Comparison of ENCODE assay signal across 33 cellular contexts in the genomic region with DNA sequence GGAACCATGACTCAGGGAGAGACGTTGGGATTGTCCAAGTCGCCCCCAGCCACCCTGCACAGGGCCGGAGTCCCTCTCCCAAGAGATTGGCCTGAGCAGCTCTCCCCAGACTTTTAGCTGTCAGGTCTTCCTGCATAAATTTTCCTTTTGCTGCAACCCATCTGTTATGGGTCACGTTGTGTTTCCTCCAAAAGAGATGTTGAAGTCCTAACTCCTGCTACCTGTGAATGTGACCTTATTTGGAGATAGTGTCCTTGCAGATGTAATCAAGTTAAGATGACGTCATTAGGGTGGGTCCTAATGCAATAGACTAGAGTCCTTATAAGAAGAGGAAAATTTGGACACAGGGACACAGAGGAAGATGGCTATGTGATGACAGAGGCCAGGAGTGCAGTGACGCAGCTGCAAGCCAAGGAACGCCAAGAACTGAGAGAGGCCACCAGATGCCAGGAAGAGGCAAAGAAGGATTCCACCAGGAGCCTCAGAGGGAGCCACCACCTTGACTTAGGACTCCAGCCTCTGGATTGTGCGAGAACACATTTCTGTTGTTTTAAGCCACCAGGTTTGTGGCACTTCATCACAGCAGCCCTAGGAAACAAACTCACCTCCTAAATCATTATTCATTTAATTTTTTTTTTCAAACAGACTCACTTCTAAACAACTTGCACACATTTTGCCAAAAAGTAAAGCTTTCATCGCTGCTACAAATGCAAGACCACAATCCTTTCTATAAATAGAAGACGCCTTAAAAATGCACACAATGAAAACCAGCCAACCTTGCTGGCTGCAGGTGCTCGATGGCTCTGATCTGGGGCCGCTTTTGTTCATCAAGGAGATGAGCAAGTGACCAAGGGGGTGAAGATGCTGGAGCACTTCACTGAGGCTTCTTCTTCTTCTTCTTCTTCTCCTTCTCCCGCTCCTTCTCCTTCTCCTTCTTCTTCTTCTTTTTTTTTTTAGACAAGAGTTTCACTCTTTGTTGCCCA. TPM values are rescaled to one million over a fixed set of nuclear protein-coding genes. Genes with fewer than 3 reads are reported as not detected.
DNase-seq lines count a peak whose midpoint lies in the region; ATAC-seq, FAIRE-seq and TF ChIP-seq lines count a peak whose summit lies in the region.
"Had no signal": no experiment of that assay in that cellular context is flagged by ENCODE, and none has a peak within 500 bp of the region (broad histone marks: within the 10 kb centered on the region; RNA-seq: fewer than 3 reads in every experiment).

No MANE protein-coding gene starts in this region.

- intact Hi-C loops in stomach (cut with DNase I; ENCODE audit: low total_unique reads) (no loop called here), spleen (cut with DNase I; ENCODE audit: low total_unique reads) (no loop called here)

- H2BK15ac ChIP-seq in H1 (ENCODE audit: low read length) = no peak overlapping the region

- H2AK5ac ChIP-seq in H1 (ENCODE audit: low read depth, low read length) = no peak overlapping the region

- H3K9me3 ChIP-seq in H1 (ENCODE audit: insufficient read depth in 2 of 2, low read depth in 1 of 2, low read length in 1 of 2) = no peaks in the 10 kb centered on the region
- H3K9me3 ChIP-seq in stomach = no peaks in the 10 kb centered on the region
- no peaks in the 10 kb centered on the region for H3K9me3 ChIP-seq in spleen
- H3K9me3 ChIP-seq: neutrophil, sigmoid colon, thoracic aorta, vagina had no signal

- H3K79me2 ChIP-seq in H1 (ENCODE audit: control insufficient read depth in 1 of 2, insufficient read depth in 2 of 2, low read length in 2 of 2) = no peaks in the 10 kb centered on the region

- peak overlapping the region; percentile 29 for H4K91ac ChIP-seq in H1 (replicated peaks; ENCODE audit: insufficient read length, low read length)

- H3K36me3 ChIP-seq in H1 (ENCODE audit: control insufficient read depth in 2 of 4, insufficient read depth in 4 of 4, low read length in 3 of 4) (no peaks in the 10 kb centered on the region), stomach (no peaks in the 10 kb centered on the region), spleen (no peaks in the 10 kb centered on the region)
- H3K36me3 ChIP-seq: neutrophil, sigmoid colon, thoracic aorta, vagina had no signal

- H3K4me1 ChIP-seq in H1 (replicated peaks in 1 of 4; ENCODE audit: control insufficient read depth in 3 of 4, insufficient read depth in 4 of 4, low read length in 3 of 4) (peaks cover 0 to 3% (median 2%) of the 10 kb centered on the region in 4 experiments; a peak in 5 of 7 replicates), stomach (peaks cover 0 to 30% (median 5%) of the 10 kb centered on the region in 4 donors), spleen (peaks cover 0 to 48% (median 6%) of the 10 kb centered on the region in 6 donors)
- H3K4me1 ChIP-seq: foreskin keratinocyte had no signal

- H3K23me2 ChIP-seq in H1 (ENCODE audit: low read depth, low read length) = no peaks in the 10 kb centered on the region

- no peak overlapping the region for H3K4ac ChIP-seq in H1 (replicated peaks; ENCODE audit: insufficient read length, low read depth, low read length)

- TF ChIP-seq EP300 in H1 (IDR thresholded peaks at IDR 0.05; ENCODE audit: borderline replicate concordance in 1 of 2, low read depth in 2 of 2, low read length in 2 of 2) (no peak), stomach (IDR thresholded peaks at IDR 0.05) (peak; percentile 49)

- no peak overlapping the region for H4K8ac ChIP-seq in H1 (ENCODE audit: extremely low read depth, insufficient read depth, low read length)

- H3K27ac ChIP-seq in H1 (ENCODE audit: low read depth, low read length) (no peak overlapping the region), stomach (peak overlapping the region in 1 of 5 donors; percentile 39), spleen (no peak overlapping the region)
- H3K27ac ChIP-seq: coronary artery, foreskin keratinocyte, thoracic aorta, vagina had no signal

- no peaks in the 10 kb centered on the region for H3K27me3 ChIP-seq in H1 (replicated peaks in 1 of 4; ENCODE audit: control insufficient read depth in 3 of 4, extremely low read depth in 1 of 4, insufficient read depth in 3 of 4, low read length in 3 of 4)
- H3K27me3 ChIP-seq in stomach = no peaks in the 10 kb centered on the region
- no peaks in the 10 kb centered on the region for H3K27me3 ChIP-seq in spleen (replicated peaks in 1 of 7)
- H3K27me3 ChIP-seq: neutrophil, vagina had no signal

- no peak overlapping the region for H2BK120ac ChIP-seq in H1 (replicated peaks; ENCODE audit: low read depth, low read length)

- H2BK12ac ChIP-seq in H1 (ENCODE audit: low read depth, low read length) = no peak overlapping the region

- no peak overlapping the region for H2BK5ac ChIP-seq in H1 (ENCODE audit: low read depth, low read length)

- POLR2A ChIA-PET in H1 (lab: Charles Lee; ENCODE audit: partially characterized antibody) = interaction anchor here (2.0 to 6.0 kb wide), 2 partner anchors 14 kb away, joined by 7 to 41 read pairs; partner anchors contain the start of gene SLC6A6

- no peak overlapping the region for H3K14ac ChIP-seq in H1 (ENCODE audit: insufficient read length)

- H3K23ac ChIP-seq in H1 (ENCODE audit: insufficient read length) = no peak overlapping the region

- no peak for ATAC-seq in GM21390 (IDR thresholded peaks at IDR 0.05; ENCODE audit: unreplicated experiment)
- ATAC-seq: effector memory CD8-positive, alpha-beta T cell; foreskin keratinocyte; left cardiac atrium; stimulated activated naive CD8-positive, alpha-beta T cell treated with anti-CD3 and anti-CD28 coated beads, Interleukin-15, Interleukin-2, amounts not matched to agents 100 U/mL and 50 U/mL, for 24 hours had no signal

- H2AFZ ChIP-seq in H1 (ENCODE audit: low read length) = no peak overlapping the region

- no peak for FAIRE-seq in H1 (lab: Jason Lieb, UNC)
- FAIRE-seq: astrocyte, GM18507, HTR-8/SVneo, RCC 7860, TTC549 had no signal

- peak overlapping the region; percentile 32; the same call in 1 of the 2 replicates for H2BK20ac ChIP-seq in H1 (ENCODE audit: low read length)

- H3K9ac ChIP-seq in H1 (replicated peaks in 1 of 4; ENCODE audit: extremely low read depth in 1 of 4, low read depth in 3 of 4, low read length in 3 of 4) = no peak overlapping the region

- no peak overlapping the region for H4K5ac ChIP-seq in H1 (ENCODE audit: insufficient read length, low read depth, low read length)

- no peak overlapping the region for H3K4me3 ChIP-seq in H1 (ENCODE audit: extremely low read depth in 1 of 4, insufficient read depth in 2 of 4, low read depth in 3 of 4, low read length in 4 of 4)
- H3K4me3 ChIP-seq in stomach = no peak overlapping the region
- no peak overlapping the region for H3K4me3 ChIP-seq in spleen
- H3K4me3 ChIP-seq: coronary artery, sigmoid colon, thoracic aorta, vagina had no signal

- TF ChIP-seq CTCF in H1 (IDR thresholded peaks at IDR 0.05; ENCODE audit: control extremely low read depth in 1 of 3, insufficient read depth in 1 of 3, low read depth in 1 of 3, low read length in 3 of 3) = no peak
- TF ChIP-seq CTCF in stomach (IDR thresholded peaks at IDR 0.05) = no peak
- TF ChIP-seq CTCF in spleen (IDR thresholded peaks at IDR 0.05 in 8 of 11, conservative IDR thresholded peaks at IDR 0.05 in 3 of 11) = no peak

- CTCF ChIA-PET in H1 (lab: Charles Lee; ENCODE audit: partially characterized antibody) = interaction anchor here (0.6 to 5.7 kb wide), 8 partner anchors 10 to 508 kb away, joined by 3 to 42 read pairs (median 4); no protein-coding TSS in a partner anchor

- TF ChIP-seq RAD21 in H1 (IDR thresholded peaks at IDR 0.05 in 1 of 2, conservative IDR thresholded peaks at IDR 0.05 in 1 of 2; ENCODE audit: low read depth in 2 of 2, low read length in 2 of 2) = no peak

- TF ChIP-seq POLR2A in H1 (IDR thresholded peaks at IDR 0.05; ENCODE audit: control extremely low read depth in 1 of 2, low read depth in 2 of 2, low read length in 2 of 2) (no peak), stomach (IDR thresholded peaks at IDR 0.05) (no peak), spleen (IDR thresholded peaks at IDR 0.05) (no peak)

- DNase-seq in NCI-H146 (lab: John Stamatoyannopoulos, UW) (peak; percentile 7), NCI-H146 treated with DMSO at 0.1 percent for 48 hours (lab: John Stamatoyannopoulos, UW; ENCODE audit: unreplicated experiment) (no peak), NCI-H2029 (lab: John Stamatoyannopoulos, UW) (peak; percentile 63), H1 (ENCODE audit: low read depth in 1 of 2, low spot score in 2 of 2) (no peak), stomach (no peak), ACHN (no peak), spleen (no peak)
- DNase-seq: activated CD4-positive, alpha-beta memory T cell treated with anti-CD3 and anti-CD28 coated beads, Interleukin-2, amount 10 ng/mL, durations not matched to agents 7 days and 5 days; activated CD4-positive, CD25-positive, alpha-beta regulatory T cell treated with anti-CD3 and anti-CD28 coated beads, Interleukin-2, amount 50 U/mL, for 72 hours; activated naive CD8-positive, alpha-beta T cell treated with anti-CD3 and anti-CD28 coated beads for 36 hours; DMS79 treated with DMSO at 0.1 percent for 48 hours; effector memory CD8-positive, alpha-beta T cell; foreskin keratinocyte; HFFc6; KG1; left cardiac atrium; mammary epithelial cell; MV-4-11; NCI-H1694; NCI-H524 treated with DMSO at 0.1 percent for 48 hours; sigmoid colon; stimulated activated CD4-positive, alpha-beta T cell treated with anti-CD3 and anti-CD28 coated beads, Interleukin-15, amount 100 ng/mL, for 24 hours; stimulated activated naive CD8-positive, alpha-beta T cell treated with anti-CD3 and anti-CD28 coated beads, Interleukin-15, Interleukin-2, amounts not matched to agents 100 U/mL and 50 U/mL, for 24 hours had no signal

- H3K79me1 ChIP-seq in H1 (ENCODE audit: low read depth, low read length) = no peaks in the 10 kb centered on the region

- H3K18ac ChIP-seq in H1 (ENCODE audit: extremely low read depth, low read length) = no peak overlapping the region

- H3K4me2 ChIP-seq in H1 (ENCODE audit: insufficient read depth in 1 of 2, low read depth in 2 of 2, low read length in 2 of 2) = no peak overlapping the region

- in situ Hi-C loops in ACHN (cut with HindIII; ENCODE audit: low pct_ligation_motif_present, low pct_unique_long_range_greater_than_20kb, low sequenced_read_pairs) = no loop called here

- no peaks in the 10 kb centered on the region for H4K20me1 ChIP-seq in H1 (replicated peaks in 1 of 2; ENCODE audit: control insufficient read depth in 1 of 2, insufficient read depth in 2 of 2, low read length in 2 of 2)

- no peak overlapping the region for H3K56ac ChIP-seq in H1 (replicated peaks; ENCODE audit: insufficient read length, low read depth, low read length)

- 82% methylated on average over 13 of the region's 13 CpGs; no CpG with 5 or more reads in 1 of the 2 experiments for WGBS in H1 (ENCODE audit: extremely low coverage in 1 of 2, insufficient coverage in 1 of 2, insufficient read length in 1 of 2, insufficient replicate concordance in 2 of 2, low coverage in 1 of 2, low lambda C conversion rate in 2 of 2, missing lambda C conversion rate in 1 of 2), 2 experiments
- 71 to 80% (median 74%) methylated on average over 13 of the region's 13 CpGs for WGBS in stomach, 5 donors
- 60 to 66% (median 64%) methylated on average over 13 of the region's 13 CpGs for WGBS in spleen, 5 donors

RNA-seq across cellular contexts. Expression of gene SLC6A6, which starts 13.0 kb away (rescaled TPM):
- 140 and 144 TPM in 2 replicates for total RNA-seq in H1 (2021; fragmentation: NEBNext Ultra II Directional; extraction: Animal tissue kit (Norgen Biotek cat#: 25700))
- polyA plus RNA-seq in H1 (2011; rRNA removed) (66.2 and 77.8 TPM in 2 replicates), stomach (1 to 10 TPM; 3.0 to 6.8 (median 4.9) TPM), spleen (10 to 100 TPM in 1 of 3 donors, 1 to 10 TPM in 2; 3.4 to 14.2 (median 3.9) TPM)
- polyA plus RNA-seq in H1 (2011; cell fraction: cytosol; rRNA removed) = 69.0 TPM
- 164 TPM for polyA plus RNA-seq in H1 (2011; cell fraction: nucleus; rRNA removed)
- polyA plus RNA-seq in H1 (2012, experiment 1 of 2) = 61.4 to 78.1 TPM (median 74.2 TPM) in 4 replicates
- polyA plus RNA-seq in H1 (2012, experiment 2 of 2) = 45.2 TPM
- 158 TPM for polyA plus RNA-seq in H1 (2013, experiment 1 of 2)
- 135 TPM for polyA plus RNA-seq in H1 (2013, experiment 2 of 2)
- polyA minus RNA-seq in H1 (2011; rRNA and poly(A)+ RNA removed) = 242 and 245 TPM in 2 replicates
- polyA minus RNA-seq in H1 (2011; cell fraction: cytosol; rRNA and poly(A)+ RNA removed) = 135 TPM
- polyA minus RNA-seq in H1 (2011; cell fraction: nucleus; rRNA and poly(A)+ RNA removed) = 104 TPM
- total RNA-seq in stomach (10 to 100 TPM; 15.6 to 36.7 (median 28.0) TPM), spleen (100 to 1,000 TPM in 6 of 7 donors, 10 to 100 TPM in 1; 75.4 to 150 (median 128) TPM)

Comparison
In these comparisons a context has a peak if more than half of its experiments do, and no peak if none do; other contexts are left out.
1. DNase-seq: peak in NCI-H146 (single experiment) and NCI-H2029 (single experiment); none in NCI-H146 treated with DMSO at 0.1 percent for 48 hours (single experiment), H1 (0 of 2), stomach (single experiment), ACHN (single experiment) and spleen (single experiment).